ENCODE assay signal across 34 cellular contexts in genomic region chr10:72630144-72630543, GRCh38.
"Had no signal": no experiment of that assay in that cellular context is flagged by ENCODE, and none has a peak within 500 bp of the region (broad histone marks: within the 10 kb centered on the region; RNA-seq: fewer than 3 reads in every experiment).

No MANE protein-coding gene starts in this region.

- H3K27ac ChIP-seq: adrenal gland, body of pancreas, esophagus muscularis mucosa, foreskin keratinocyte had no signal

- H3K9me3 ChIP-seq: adrenal gland, body of pancreas, esophagus muscularis mucosa, gastrocnemius medialis had no signal

- H3K4me3 Mint-ChIP-seq: activated CD4-positive, alpha-beta memory T cell treated with anti-CD3 and anti-CD28 coated beads for 36 hours; activated CD4-positive, alpha-beta T cell treated with anti-CD3 and anti-CD28 coated beads for 36 hours; activated CD4-positive, alpha-beta T cell treated with anti-CD3 and anti-CD28 coated beads, Interleukin-2, amount 10 ng/mL, durations not matched to agents 24 days and 14 days; activated CD8-positive, alpha-beta memory T cell treated with anti-CD3 and anti-CD28 coated beads, Interleukin-2, amount 10 ng/mL, durations not matched to agents 7 days and 5 days; activated CD8-positive, alpha-beta T cell treated with anti-CD3 and anti-CD28 coated beads, Interleukin-2, amount 10 ng/mL, durations not matched to agents 7 days and 5 days; activated naive CD4-positive, alpha-beta T cell treated with anti-CD3 and anti-CD28 coated beads for 36 hours; activated naive CD4-positive, alpha-beta T cell treated with anti-CD3 and anti-CD28 coated beads, Interleukin-2, amount 50 U/mL, for 24 hours; activated naive CD8-positive, alpha-beta T cell treated with anti-CD3 and anti-CD28 coated beads for 36 hours; activated naive CD8-positive, alpha-beta T cell treated with anti-CD3 and anti-CD28 coated beads, Interleukin-2, amount 50 U/mL, for 24 hours; activated T-helper 1 cell treated with anti-CD3 and anti-CD28 coated beads, Interleukin-12 subunit alpha, Interleukin-12 subunit beta, Interleukin-2, Interleukin-4 antibody, amounts not matched to agents 30 ng/mL and 10 ng/mL and 1 ng/mL, durations not matched to agents 14 hours and 24 hours and 36 hours; effector memory CD8-positive, alpha-beta T cell; T-helper 17 cell; T-helper 2 cell treated with Interferon-gamma antibody and Interleukin-4, amounts not matched to agents 5 μg/mL and 100 μg/mL, for 36 hours had no signal

- H3K36me3 Mint-ChIP-seq: activated CD4-positive, alpha-beta memory T cell treated with anti-CD3 and anti-CD28 coated beads for 36 hours; activated naive CD8-positive, alpha-beta T cell treated with anti-CD3 and anti-CD28 coated beads for 36 hours had no signal

- ATAC-seq: activated CD4-positive, alpha-beta T cell treated with anti-CD3 and anti-CD28 coated beads for 36 hours; activated CD8-positive, alpha-beta memory T cell treated with anti-CD3 and anti-CD28 coated beads, Interleukin-2, amount 10 ng/mL, durations not matched to agents 7 days and 5 days; activated CD8-positive, alpha-beta T cell treated with anti-CD3 and anti-CD28 coated beads, Interleukin-2, amount 10 ng/mL, durations not matched to agents 7 days and 5 days; activated naive CD8-positive, alpha-beta T cell treated with anti-CD3 and anti-CD28 coated beads, Interleukin-2, amount 50 U/mL, for 24 hours; body of pancreas; effector memory CD8-positive, alpha-beta T cell; foreskin keratinocyte; gastrocnemius medialis; T-helper 17 cell had no signal

- H3K27ac Mint-ChIP-seq: activated CD4-positive, alpha-beta memory T cell treated with anti-CD3 and anti-CD28 coated beads for 36 hours; activated CD4-positive, alpha-beta T cell treated with anti-CD3 and anti-CD28 coated beads for 36 hours; activated CD4-positive, alpha-beta T cell treated with anti-CD3 and anti-CD28 coated beads, Interleukin-2, amount 10 ng/mL, durations not matched to agents 24 days and 14 days; activated CD8-positive, alpha-beta memory T cell treated with anti-CD3 and anti-CD28 coated beads, Interleukin-2, amount 10 ng/mL, durations not matched to agents 7 days and 5 days; activated CD8-positive, alpha-beta T cell treated with anti-CD3 and anti-CD28 coated beads, Interleukin-2, amount 10 ng/mL, durations not matched to agents 7 days and 5 days; activated naive CD4-positive, alpha-beta T cell treated with anti-CD3 and anti-CD28 coated beads, Interleukin-2, amount 50 U/mL, for 24 hours; activated naive CD8-positive, alpha-beta T cell treated with anti-CD3 and anti-CD28 coated beads for 36 hours; activated naive CD8-positive, alpha-beta T cell treated with anti-CD3 and anti-CD28 coated beads, Interleukin-2, amount 50 U/mL, for 24 hours; activated T-helper 1 cell treated with anti-CD3 and anti-CD28 coated beads, Interleukin-12 subunit alpha, Interleukin-12 subunit beta, Interleukin-2, Interleukin-4 antibody, amounts not matched to agents 30 ng/mL and 10 ng/mL and 1 ng/mL, durations not matched to agents 14 hours and 24 hours and 36 hours; activated T-helper 2 cell treated with anti-CD3 and anti-CD28 coated beads, Interferon-gamma antibody, Interleukin-2, Interleukin-4, amounts not matched to agents 10 μg/mL and 5 μg/mL and 100 μg/mL, durations not matched to agents 14 hours and 24 hours and 36 hours; effector memory CD8-positive, alpha-beta T cell; T-helper 17 cell; T-helper 2 cell treated with Interferon-gamma antibody and Interleukin-4, amounts not matched to agents 5 μg/mL and 100 μg/mL, for 36 hours had no signal

- H3K9me3 Mint-ChIP-seq: activated CD4-positive, alpha-beta memory T cell treated with anti-CD3 and anti-CD28 coated beads for 36 hours; activated CD4-positive, alpha-beta T cell treated with anti-CD3 and anti-CD28 coated beads, Interleukin-2, amount 10 ng/mL, durations not matched to agents 24 days and 14 days; activated naive CD4-positive, alpha-beta T cell treated with anti-CD3 and anti-CD28 coated beads for 36 hours; activated naive CD4-positive, alpha-beta T cell treated with anti-CD3 and anti-CD28 coated beads, Interleukin-2, amount 50 U/mL, for 24 hours; activated naive CD8-positive, alpha-beta T cell treated with anti-CD3 and anti-CD28 coated beads for 36 hours; activated naive CD8-positive, alpha-beta T cell treated with anti-CD3 and anti-CD28 coated beads, Interleukin-2, amount 50 U/mL, for 24 hours; activated T-helper 1 cell treated with anti-CD3 and anti-CD28 coated beads, Interleukin-12 subunit alpha, Interleukin-12 subunit beta, Interleukin-2, Interleukin-4 antibody, amounts not matched to agents 30 ng/mL and 10 ng/mL and 1 ng/mL, durations not matched to agents 14 hours and 24 hours and 36 hours; activated T-helper 2 cell treated with anti-CD3 and anti-CD28 coated beads, Interferon-gamma antibody, Interleukin-2, Interleukin-4, amounts not matched to agents 10 μg/mL and 5 μg/mL and 100 μg/mL, durations not matched to agents 14 hours and 24 hours and 36 hours; effector memory CD8-positive, alpha-beta T cell; T-helper 2 cell treated with Interferon-gamma antibody and Interleukin-4, amounts not matched to agents 5 μg/mL and 100 μg/mL, for 36 hours had no signal

- H3K4me3 ChIP-seq: adrenal gland, body of pancreas, esophagus muscularis mucosa, gastrocnemius medialis had no signal

- H3K27me3 Mint-ChIP-seq: activated CD4-positive, alpha-beta memory T cell treated with anti-CD3 and anti-CD28 coated beads for 36 hours; activated CD4-positive, alpha-beta T cell treated with anti-CD3 and anti-CD28 coated beads for 36 hours; activated naive CD4-positive, alpha-beta T cell treated with anti-CD3 and anti-CD28 coated beads, Interleukin-2, amount 50 U/mL, for 24 hours; activated naive CD8-positive, alpha-beta T cell treated with anti-CD3 and anti-CD28 coated beads for 36 hours; effector memory CD8-positive, alpha-beta T cell had no signal

- H3K36me3 ChIP-seq: adrenal gland, esophagus muscularis mucosa, gastrocnemius medialis had no signal

- H3K27me3 ChIP-seq: adrenal gland, body of pancreas, esophagus muscularis mucosa, foreskin keratinocyte, gastrocnemius medialis had no signal

- DNase-seq: activated CD4-positive, alpha-beta memory T cell treated with anti-CD3 and anti-CD28 coated beads for 36 hours; activated CD4-positive, alpha-beta T cell treated with anti-CD3 and anti-CD28 coated beads for 36 hours; activated CD4-positive, alpha-beta T cell treated with anti-CD3 and anti-CD28 coated beads, Interleukin-2, amount 10 ng/mL, durations not matched to agents 24 days and 14 days; activated CD4-positive, CD25-positive, alpha-beta regulatory T cell; activated CD4-positive, CD25-positive, alpha-beta regulatory T cell treated with anti-CD3 and anti-CD28 coated beads, Interleukin-2, amount 50 U/mL, for 72 hours; activated CD8-positive, alpha-beta memory T cell treated with anti-CD3 and anti-CD28 coated beads, Interleukin-2, amount 10 ng/mL, durations not matched to agents 7 days and 5 days; activated CD8-positive, alpha-beta memory T cell treated with anti-CD3 and anti-CD28 coated beads, Interleukin-2, amount 50 U/mL, for 4 hours; activated CD8-positive, alpha-beta T cell treated with anti-CD3 and anti-CD28 coated beads, Interleukin-2, amount 10 ng/mL, durations not matched to agents 7 days and 5 days; activated effector memory CD4-positive, alpha-beta T cell treated with anti-CD3 and anti-CD28 coated beads, Interleukin-2, amount 50 U/mL, for 16 hours; activated naive CD4-positive, alpha-beta T cell treated with anti-CD3 and anti-CD28 coated beads for 36 hours; activated naive CD8-positive, alpha-beta T cell treated with anti-CD3 and anti-CD28 coated beads for 36 hours; activated naive CD8-positive, alpha-beta T cell treated with anti-CD3 and anti-CD28 coated beads, Interleukin-2, amount 50 U/mL, for 24 hours; activated T-cell treated with anti-CD3 and anti-CD28 coated beads, Interleukin-2, amount 50 U/mL, for 1 hour; activated T-cell treated with anti-CD3 and anti-CD28 coated beads, Interleukin-2, amount 50 U/mL, for 48 hours; adrenal gland; amygdala; aorta; body of pancreas; caudate nucleus; cortex of kidney; dermis blood vessel endothelial cell; effector CD4-positive, alpha-beta T cell; effector memory CD8-positive, alpha-beta T cell; erythroblast; foreskin keratinocyte; gastrocnemius medialis; T-helper 1 cell; T-helper 17 cell; T1000 had no signal

- H3K4me1 ChIP-seq: foreskin keratinocyte had no signal
